In genomic region chr22:20464096-20464614, GRCh38 we compare ENCODE assay signal across 12 cellular contexts. TPM values are rescaled to one million over a fixed set of nuclear protein-coding genes. Genes with fewer than 3 reads are reported as not detected.
A peak's percentile ranks its signal among the peaks of the same experiment; 100 is the strongest.
DNase-seq lines count a peak whose midpoint lies in the region; ATAC-seq, FAIRE-seq and TF ChIP-seq lines count a peak whose summit lies in the region.
"Had no signal": no experiment of that assay in that cellular context is flagged by ENCODE, and none has a peak within 500 bp of the region (broad histone marks: within the 10 kb centered on the region; RNA-seq: fewer than 3 reads in every experiment).

No MANE protein-coding gene starts in this region.

- peak; percentile 94 for FAIRE-seq in GM19239 (lab: Jason Lieb, UNC)
- FAIRE-seq: frontal cortex had no signal

- intact Hi-C loops in body of pancreas (cut with DNase I) = no loop called here

- H3K9me3 ChIP-seq in body of pancreas = no peaks in the 10 kb centered on the region

- DNase-seq in GM19239 (ENCODE audit: insufficient read length, low spot score) (no peak), DMS 273 treated with DMSO at 0.1 percent for 48 hours (lab: John Stamatoyannopoulos, UW) (no peak), GDM1 (lab: John Stamatoyannopoulos, UW) (no peak), epidermal melanocyte (ENCODE audit: insufficient read length, low spot score) (no peak), body of pancreas (no peak)
- peak; percentile 26 to 42 for DNase-seq in activated CD4-positive, alpha-beta T cell treated with anti-CD3 and anti-CD28 coated beads, Interleukin-2, amount 50 U/mL, for 24 hours (ENCODE audit: low read depth in 1 of 2, low spot score in 1 of 2)
- peak; percentile 40 for DNase-seq in effector CD4-positive, alpha-beta T cell
- peak; percentile 24 for DNase-seq in stimulated activated CD8-positive, alpha-beta memory T cell treated with anti-CD3 and anti-CD28 coated beads, Interleukin-12 subunit alpha, Interleukin-12 subunit beta, amount 100 ng/mL, for 1 hour (ENCODE audit: low read depth)
- DNase-seq: amniotic stem cell, EL, NCI-H524 treated with DMSO at 0.1 percent for 48 hours had no signal

- H3K27ac ChIP-seq in body of pancreas = peak overlapping the region in 2 of 4 donors; percentile 3 to 21

- 95 to 96% methylated on average over 9 to 11 of the region's 11 CpGs for WGBS in body of pancreas, 2 donors

- no peak for ATAC-seq in body of pancreas

- peaks cover 12% of the 10 kb centered on the region for H3K4me1 ChIP-seq in body of pancreas

- H3K27me3 ChIP-seq in body of pancreas = no peaks in the 10 kb centered on the region

- H3K4me3 ChIP-seq in body of pancreas = no peak overlapping the region

- no peak for TF ChIP-seq POLR2A in body of pancreas (IDR thresholded peaks at IDR 0.05)

- peaks cover 0 to 3% of the 10 kb centered on the region in 2 donors for H3K36me3 ChIP-seq in body of pancreas (replicated peaks in 1 of 2; ENCODE audit: insufficient read depth in 1 of 2, low read depth in 2 of 2)

- no peak for TF ChIP-seq CTCF in body of pancreas (IDR thresholded peaks at IDR 0.05)

RNA-seq across cellular contexts. Expression of gene SCARF2, which starts 26.5 kb away (rescaled TPM):
- 10 to 100 TPM in 1 of 2 donors, 1 to 10 TPM in 1; 9.9 to 13.5 TPM for total RNA-seq in body of pancreas

RNA-seq across cellular contexts. Expression of gene KLHL22, which starts 31.4 kb away (rescaled TPM):
- 10 to 100 TPM; 10.1 to 11.9 TPM for total RNA-seq in body of pancreas

RNA-seq across cellular contexts. Expression of gene MED15, which starts 43.3 kb away (rescaled TPM):
- total RNA-seq in body of pancreas = 10 to 100 TPM; 31.6 to 36.9 TPM

Comparison
In these comparisons a context has a peak if more than half of its experiments do, and no peak if none do; other contexts are left out.
1. DNase-seq: peak in activated CD4-positive, alpha-beta T cell treated with anti-CD3 and anti-CD28 coated beads, Interleukin-2, amount 50 U/mL, for 24 hours (2 of 2), effector CD4-positive, alpha-beta T cell (single experiment) and stimulated activated CD8-positive, alpha-beta memory T cell treated with anti-CD3 and anti-CD28 coated beads, Interleukin-12 subunit alpha, Interleukin-12 subunit beta, amount 100 ng/mL, for 1 hour (single experiment); none in GM19239 (single experiment), DMS 273 treated with DMSO at 0.1 percent for 48 hours (single experiment), GDM1 (single experiment), epidermal melanocyte (single experiment) and body of pancreas (0 of 4).